In genomic region chr22:40308999-40309578, GRCh38 we compare ENCODE assay signal across 18 cellular contexts. TPM values are rescaled to one million over a fixed set of nuclear protein-coding genes. Genes with fewer than 3 reads are reported as not detected.
DNase-seq lines count a peak whose midpoint lies in the region; ATAC-seq and TF ChIP-seq lines count a peak whose summit lies in the region.
"Had no signal": no experiment of that assay in that cellular context is flagged by ENCODE, and none has a peak within 500 bp of the region (broad histone marks: within the 10 kb centered on the region; RNA-seq: fewer than 3 reads in every experiment).

No MANE protein-coding gene starts in this region.

- H3K4me3 Mint-ChIP-seq in HFFc6 (no peak overlapping the region), chondrocyte (ENCODE audit: unreplicated experiment) (no peak overlapping the region)
- H3K4me3 Mint-ChIP-seq: B cell, WTC11 had no signal

- POLR2A ChIA-PET in AG04450 (lab: Yijun Ruan, JAX): interaction anchor here (1.2 kb wide), 1 partner anchor 113 kb away, joined by 4 read pairs; no protein-coding TSS in a partner anchor

- H3K9me3 ChIP-seq in AG04450 (ENCODE audit: control insufficient read depth, insufficient read depth, low read length): no peaks in the 10 kb centered on the region
- H3K9me3 ChIP-seq: adrenal gland, left lung, pancreas, Peyer's patch had no signal

- H3K36me3 Mint-ChIP-seq in HFFc6 (ENCODE audit: low read depth) (peaks cover 30% of the 10 kb centered on the region), chondrocyte (ENCODE audit: low read depth) (peaks cover 29% of the 10 kb centered on the region)

- no peak for DNase-seq in AG04450 (ENCODE audit: low read depth, low spot score)
- no peak for DNase-seq in HFFc6
- no peak for DNase-seq in chondrocyte (ENCODE audit: low spot score)
- no peak for DNase-seq in LoVo (ENCODE audit: low spot score)
- no peak for DNase-seq in NK-92 treated with Interleukin-12 subunit alpha and Interleukin-12 subunit beta, amount 100 ng/mL, for 24 hours (lab: John Stamatoyannopoulos, UW)
- DNase-seq: activated CD8-positive, alpha-beta memory T cell treated with anti-CD3 and anti-CD28 coated beads, Interleukin-2, amount 50 U/mL, for 48 hours; adrenal gland; cerebellar nuclear complex; Kasumi-1; left lung; NCI-H1105 treated with DMSO at 0.1 percent for 48 hours; NCI-H2227 treated with DMSO at 0.1 percent for 48 hours; pancreas; Peyer's patch had no signal

- peak overlapping the region; percentile 86 for H3K27ac Mint-ChIP-seq in HFFc6
- H3K27ac Mint-ChIP-seq in chondrocyte (ENCODE audit: unreplicated experiment): peak overlapping the region; percentile 17
- H3K27ac Mint-ChIP-seq: B cell had no signal

- peaks cover 18% of the 10 kb centered on the region for H3K36me3 ChIP-seq in rectal smooth muscle tissue (ENCODE audit: control insufficient read depth, insufficient read depth, low read length)

- H3K27ac ChIP-seq in AG04450 (ENCODE audit: low read depth, low read length) (peak overlapping the region; percentile 59), rectal smooth muscle tissue (ENCODE audit: low read depth, low read length) (peak overlapping the region; percentile 51)
- H3K27ac ChIP-seq: adrenal gland, left lung, pancreas had no signal

- ATAC-seq in GM21717 (IDR thresholded peaks at IDR 0.05; ENCODE audit: unreplicated experiment): no peak
- ATAC-seq: left lung, WTC11 had no signal

- no peak overlapping the region for H3K9ac ChIP-seq in rectal smooth muscle tissue (ENCODE audit: low read length)

- H3K27me3 Mint-ChIP-seq in HFFc6 (ENCODE audit: insufficient read depth) (no peaks in the 10 kb centered on the region), chondrocyte (ENCODE audit: low read depth) (no peaks in the 10 kb centered on the region)
- H3K27me3 Mint-ChIP-seq: B cell had no signal

- H3K9me3 Mint-ChIP-seq in HFFc6 (no peaks in the 10 kb centered on the region), chondrocyte (ENCODE audit: low read depth) (no peaks in the 10 kb centered on the region)
- H3K9me3 Mint-ChIP-seq: WTC11 had no signal

- H3K27me3 ChIP-seq in AG04450 (ENCODE audit: control insufficient read depth, insufficient read depth, low read length): no peaks in the 10 kb centered on the region
- H3K27me3 ChIP-seq in rectal smooth muscle tissue (ENCODE audit: control insufficient read depth, insufficient read depth, low read length): no peaks in the 10 kb centered on the region
- H3K27me3 ChIP-seq: adrenal gland, left lung, pancreas, Peyer's patch had no signal

- TF ChIP-seq CTCF in AG04450 (IDR thresholded peaks at IDR 0.05; ENCODE audit: low read depth, low read length) (no peak), HFFc6 (IDR thresholded peaks at IDR 0.05) (no peak), chondrocyte (IDR thresholded peaks at IDR 0.05) (no peak)

- H3K4me1 Mint-ChIP-seq in HFFc6 (ENCODE audit: low read depth) (peaks cover 44% of the 10 kb centered on the region), chondrocyte (ENCODE audit: low read depth) (peaks cover 18% of the 10 kb centered on the region)
- H3K4me1 Mint-ChIP-seq: B cell, WTC11 had no signal

- CTCF ChIA-PET in AG04450 (lab: Charles Lee): interaction anchor here (0.8 to 2.3 kb wide), 2 partner anchors 10 to 39 kb away, joined by 3 to 11 read pairs; no protein-coding TSS in a partner anchor

- H3K4me3 ChIP-seq in AG04450 (ENCODE audit: low read depth, low read length) (no peak overlapping the region), rectal smooth muscle tissue (ENCODE audit: low read length) (no peak overlapping the region)
- H3K4me3 ChIP-seq: adrenal gland, left lung, pancreas, Peyer's patch had no signal

- H3K4me1 ChIP-seq in rectal smooth muscle tissue (ENCODE audit: control insufficient read depth, insufficient read depth, low read length): peaks cover 17% of the 10 kb centered on the region
- H3K4me1 ChIP-seq: pancreas had no signal

RNA-seq across cellular contexts. Expression of gene ADSL, which starts 37.2 kb away (rescaled TPM):
- polyA plus RNA-seq in AG04450 (2011; rRNA removed): 106 and 116 TPM in 2 replicates
- polyA minus RNA-seq in AG04450 (2011; rRNA and poly(A)+ RNA removed): 104 and 106 TPM in 2 replicates
- total RNA-seq in HFFc6 (2021; fragmentation: NEBNext Ultra II Directional; extraction: Animal tissue kit (Norgen Biotek cat#: 25700)): 10 to 100 TPM; 60.6 to 73.8 (median 70.9) TPM
- 56.3 to 62.2 TPM (median 58.1 TPM) in 3 replicates for total RNA-seq in chondrocyte
